In genomic region chr14:87995500-87996275, GRCh38 we compare ENCODE assay signal across 1 cellular context.
TF ChIP-seq lines count a peak whose summit lies in the region.

No MANE protein-coding gene starts in this region.

TF ChIP-seq in K562, 482 proteins besides CTCF, POLR2A, EP300 and RAD21 (continued from another document):
- TF ChIP-seq HMGXB4 (CRISPR knock-in tag; IDR thresholded peaks at IDR 0.05) (no peak), RBM39 (optimal IDR thresholded peaks at IDR 0.05; ENCODE audit: low read depth, low read length) (no peak), ARID1B (IDR thresholded peaks at IDR 0.05) (peak; percentile 22; the same call in 1 of the 2 replicates), CXXC5 (CRISPR knock-in tag; IDR thresholded peaks at IDR 0.05) (peak; percentile 43; the same call in 1 of the 2 replicates), TEAD4 (IDR thresholded peaks at IDR 0.05; ENCODE audit: low read length) (peak; percentile 28; the same call in 1 of the 2 replicates), TEAD4 (CRISPR knock-in tag; IDR thresholded peaks at IDR 0.05; ENCODE audit: borderline replicate concordance) (no peak), L3MBTL2 (IDR thresholded peaks at IDR 0.05) (peak; percentile 75), ASH1L (IDR thresholded peaks at IDR 0.05; ENCODE audit: borderline replicate concordance, low read depth, partially characterized antibody) (no peak), ZNF395 (CRISPR knock-in tag; IDR thresholded peaks at IDR 0.05) (0 out of 2 replicates have a peak, but pooled peaks have one; percentile 14), SMARCC2 (IDR thresholded peaks at IDR 0.05; ENCODE audit: low read depth) (peak; percentile 48; the same call in 1 of the 2 replicates), CBFA2T2 (conservative IDR thresholded peaks at IDR 0.05) (peak; percentile 20), HES1 (IDR thresholded peaks at IDR 0.05; ENCODE audit: low read depth) (no peak), TRIM24 (IDR thresholded peaks at IDR 0.05) (0 out of 4 replicates have a peak, but pooled peaks of 1 of the 2 experiments have one; percentile 5), RFX5 (IDR thresholded peaks at IDR 0.05; ENCODE audit: low read depth, low read length) (no peak)
TF ChIP-seq in K562: peak in this region for 26.
